In the genomic region with DNA sequence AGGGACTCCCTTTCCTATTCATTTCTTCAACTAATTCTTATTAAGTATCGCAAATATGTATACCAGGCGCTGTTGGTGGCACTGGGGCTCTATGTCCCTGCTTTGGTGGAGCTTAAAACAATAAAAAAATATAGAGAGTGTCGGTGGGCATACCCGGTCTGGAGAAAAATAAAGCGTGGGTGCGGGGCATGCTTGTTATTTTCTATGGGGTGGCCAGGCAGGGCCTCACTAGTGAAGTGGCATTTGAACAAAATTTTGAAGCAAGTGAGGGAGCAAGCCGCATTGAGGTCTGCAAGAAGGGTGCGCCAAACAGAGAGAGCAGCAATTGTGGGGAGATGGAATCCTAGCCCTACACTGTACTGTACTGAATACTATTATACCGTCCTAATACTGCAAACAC, we compare ENCODE assay signal across 8 cellular contexts. TPM values are rescaled to one million over a fixed set of nuclear protein-coding genes. Genes with fewer than 3 reads are reported as not detected.
DNase-seq lines count a peak whose midpoint lies in the region; ATAC-seq, FAIRE-seq and TF ChIP-seq lines count a peak whose summit lies in the region.

No MANE protein-coding gene starts in this region.

- H3K4me3 ChIP-seq in heart left ventricle = peak overlapping the region in 9 of 12 donors; percentile 71 to 98 (median 78)
- H3K4me3 ChIP-seq in GM12878 = no peak overlapping the region
- no peak overlapping the region for H3K4me3 ChIP-seq in muscle layer of colon (ENCODE audit: low read depth in 1 of 2, low read length in 2 of 2)
- peak overlapping the region in 2 of 4 donors; percentile 67 to 73 for H3K4me3 ChIP-seq in upper lobe of left lung

- POLR2A ChIA-PET in GM12878 (lab: Charles Lee) = interaction anchor here (1.3 to 1.6 kb wide), 2 partner anchors 16 to 434 kb away, joined by 3 to 10 read pairs; no protein-coding TSS in a partner anchor

- no peak for TF ChIP-seq EP300 in GM12878 (IDR thresholded peaks at IDR 0.05; ENCODE audit: borderline replicate concordance in 1 of 2, control insufficient read depth in 1 of 2, low read depth in 2 of 2, low read length in 2 of 2)
- no peak for TF ChIP-seq EP300 in upper lobe of left lung (IDR thresholded peaks at IDR 0.05)

- H4K20me1 ChIP-seq in GM12878 (ENCODE audit: control insufficient read depth, insufficient read depth) = no peaks in the 10 kb centered on the region; the same call in 1 of the 2 replicates

- peak overlapping the region; percentile 52; the same call in 1 of the 2 replicates for H2AFZ ChIP-seq in GM12878 (ENCODE audit: control insufficient read depth, low read depth, low read length)

- no peak overlapping the region for H3K4me2 ChIP-seq in GM12878 (ENCODE audit: control insufficient read depth, insufficient read depth)

- peaks cover 9% of the 10 kb centered on the region for H3K79me2 ChIP-seq in GM12878 (ENCODE audit: control insufficient read depth, insufficient read depth, low read length)

- CTCF ChIA-PET in GM12878 (lab: Yijun Ruan, JAX) = interaction anchor here (0.8 to 2.3 kb wide), 5 partner anchors 10 to 432 kb away, joined by 3 to 16 read pairs (median 4); a partner anchor contains a TSS

- in situ Hi-C loops in GM12878 (cut with MboI) = loop anchor here (25.0 kb wide), 1 partner anchor 1182 kb away; a partner anchor contains a TSS

- intact Hi-C loops in heart left ventricle (cut with DNase I) = no loop called here
- intact Hi-C loops in cardiac septum (cut with DNase I) = no loop called here
- intact Hi-C loops in GM12878 (cut with micrococcal nuclease; ENCODE audit: unreplicated experiment) = loop anchor here (2.0 to 10.0 kb wide), 2 partner anchors 35 to 429 kb away; a partner anchor contains a TSS

- no TSS peak for BruUV-seq in GM12878 (replicated peaks; lab: Mats Ljungman, UMichigan)

- no peak for DNase-seq in heart left ventricle
- no peak for DNase-seq in cardiac septum (ENCODE audit: low spot score)
- no peak for DNase-seq in GM12878 (ENCODE audit: low read depth, low spot score)
- DNase-seq in upper lobe of left lung = no peak
- no peak for DNase-seq in NCI-H226
- no peak for DNase-seq in effector CD8-positive, alpha-beta T cell (lab: John Stamatoyannopoulos, UW)

- ATAC-seq in heart left ventricle (no peak), GM12878 (no peak), upper lobe of left lung (ENCODE audit: low FRiP score in 2 of 2) (no peak), GM18511 (IDR thresholded peaks at IDR 0.05; ENCODE audit: unreplicated experiment) (no peak)

- H3K9me3 ChIP-seq in heart left ventricle (no peaks in the 10 kb centered on the region), GM12878 (replicated peaks; ENCODE audit: control insufficient read depth, insufficient read depth, low read length) (no peaks in the 10 kb centered on the region), muscle layer of colon (ENCODE audit: low read length) (no peaks in the 10 kb centered on the region), upper lobe of left lung (no peaks in the 10 kb centered on the region)

- TF ChIP-seq CTCF in heart left ventricle (IDR thresholded peaks at IDR 0.05) (no peak), GM12878 (IDR thresholded peaks at IDR 0.05 in 2 of 3, conservative IDR thresholded peaks at IDR 0.05 in 1 of 3; ENCODE audit: control insufficient read depth in 2 of 3, extremely low read depth in 1 of 3, insufficient read depth in 1 of 3, low read depth in 3 of 3, low read length in 3 of 3) (no peak), upper lobe of left lung (IDR thresholded peaks at IDR 0.05) (no peak)

- H3K36me3 ChIP-seq in heart left ventricle (peaks cover 0 to 20% (median 12%) of the 10 kb centered on the region in 9 donors), GM12878 (ENCODE audit: control insufficient read depth in 2 of 2, insufficient read depth in 2 of 2, low read length in 1 of 2) (no peaks in the 10 kb centered on the region), muscle layer of colon (ENCODE audit: insufficient read depth, low read length) (peaks cover 18% of the 10 kb centered on the region), upper lobe of left lung (peaks cover 0 to 13% (median 0%) of the 10 kb centered on the region in 4 donors)

- TF ChIP-seq POLR2A in heart left ventricle (IDR thresholded peaks at IDR 0.05) (no peak), GM12878 (IDR thresholded peaks at IDR 0.05; ENCODE audit: low read depth, low read length) (no peak), upper lobe of left lung (IDR thresholded peaks at IDR 0.05) (no peak)

- SMC1A ChIA-PET in GM12878 (lab: Charles Lee; ENCODE audit: uncharacterized antibody, unreplicated experiment) = interaction anchor here (1.7 kb wide), 1 partner anchor 34 kb away, joined by 4 read pairs; no protein-coding TSS in a partner anchor

- peaks cover 0 to 22% (median 3%) of the 10 kb centered on the region in 12 donors for H3K4me1 ChIP-seq in heart left ventricle
- peaks cover 17% of the 10 kb centered on the region for H3K4me1 ChIP-seq in GM12878 (ENCODE audit: control insufficient read depth, insufficient read depth, low read length)
- peaks cover 13% of the 10 kb centered on the region for H3K4me1 ChIP-seq in muscle layer of colon (ENCODE audit: insufficient read depth, low read length)
- H3K4me1 ChIP-seq in upper lobe of left lung = peaks cover 0 to 7% (median 4%) of the 10 kb centered on the region in 4 donors

- WGBS in heart left ventricle, 4 donors = 81 to 89% (median 87%) methylated on average over 9 of the region's 9 CpGs
- 64% methylated on average over 9 of the region's 9 CpGs for WGBS in GM12878 (ENCODE audit: insufficient coverage, insufficient replicate concordance, low lambda C conversion rate, missing lambda C conversion rate)
- WGBS in upper lobe of left lung, 2 donors = 84 to 87% methylated on average over 9 of the region's 9 CpGs

- no peak for FAIRE-seq in GM12878 (lab: Jason Lieb, UNC)

- peaks cover 0 to 9% (median 0%) of the 10 kb centered on the region in 9 donors for H3K27me3 ChIP-seq in heart left ventricle
- H3K27me3 ChIP-seq in GM12878 (replicated peaks in 1 of 2; ENCODE audit: control insufficient read depth in 2 of 2, insufficient read depth in 2 of 2, low read length in 1 of 2) = no peaks in the 10 kb centered on the region; a peak in 2 of 4 replicates
- no peaks in the 10 kb centered on the region for H3K27me3 ChIP-seq in muscle layer of colon (ENCODE audit: control insufficient read depth in 1 of 2, insufficient read depth in 2 of 2, low read length in 2 of 2)
- no peaks in the 10 kb centered on the region for H3K27me3 ChIP-seq in upper lobe of left lung

- H3K9ac ChIP-seq in GM12878 (ENCODE audit: control insufficient read depth, insufficient read depth, low read length) (no peak overlapping the region), muscle layer of colon (ENCODE audit: low read length) (no peak overlapping the region)

- TF ChIP-seq RAD21 in GM12878 (IDR thresholded peaks at IDR 0.05; ENCODE audit: insufficient read depth, low read depth, low read length) = no peak

- RAD21 ChIA-PET in GM12878 (lab: Charles Lee; ENCODE audit: unreplicated experiment) = interaction anchor here (0.9 to 1.8 kb wide), 2 partner anchors 26 to 34 kb away, joined by 3 to 13 read pairs; a partner anchor contains a TSS

- H3K27ac ChIP-seq in heart left ventricle (peak overlapping the region in 11 of 12 donors; percentile 64 to 94 (median 88)), GM12878 (ENCODE audit: control insufficient read depth, insufficient read depth) (no peak overlapping the region), muscle layer of colon (ENCODE audit: low read depth, low read length) (peak overlapping the region; percentile 60), upper lobe of left lung (peak overlapping the region in 3 of 4 donors; percentile 87 to 91 (median 88))

RNA-seq across cellular contexts. Expression of a gene that starts 0.6 kb away (rescaled TPM):
- total RNA-seq in heart left ventricle = 10 to 100 TPM; 57.4 to 83.9 (median 72.6) TPM
- 10 to 100 TPM; 20.7 to 58.9 TPM for polyA plus RNA-seq in heart left ventricle
- total RNA-seq in cardiac septum = 87.6 TPM
- total RNA-seq in GM12878 (2013; cell fraction: nucleolus; rRNA removed) = 62.3 and 67.5 TPM in 2 replicates
- 48.2 and 51.2 TPM in 2 replicates for total RNA-seq in GM12878 (2014; rRNA removed)
- total RNA-seq in GM12878 (2014; rRNA removed; fragmentation: Illumina TruSeq; extraction: Trizol) = 23.8 and 26.8 TPM in 2 replicates
- total RNA-seq in GM12878 (2021) = 51.3 and 52.2 TPM in 2 replicates
- polyA plus RNA-seq in GM12878 (2011; ENCODE audit: low read depth) = 29.8 TPM
- polyA plus RNA-seq in GM12878 (2011; rRNA removed) = 59.3 and 79.1 TPM in 2 replicates
- 80.0 and 90.9 TPM in 2 replicates for polyA plus RNA-seq in GM12878 (2011; cell fraction: cytosol; rRNA removed)
- 52.3 and 66.6 TPM in 2 replicates for polyA plus RNA-seq in GM12878 (2011; cell fraction: nucleus; rRNA removed)
- polyA plus RNA-seq in GM12878 (2012) = 41.1 and 45.9 TPM in 2 replicates
- 53.1 and 63.4 TPM in 2 replicates for polyA plus RNA-seq in GM12878 (2014; fragmentation: Illumina TruSeq; extraction: Trizol)
- 1 to 10 TPM; 6.1 to 9.6 TPM for polyA plus RNA-seq in GM12878 (2014; fragmentation: Nextera tagmentation; extraction: Ambion mirVana)
- polyA plus RNA-seq in GM12878 (2014; rRNA removed) = 47.2 and 52.4 TPM in 2 replicates
- polyA plus RNA-seq in GM12878 (2016; fragmentation: Nextera tagmentation; extraction: Ambion mirVana) = 10 to 100 TPM; 62.4 to 66.6 TPM
- polyA minus RNA-seq in GM12878 (2011; rRNA and poly(A)+ RNA removed) = 76.7 and 84.8 TPM in 2 replicates
- 32.3 and 35.1 TPM in 2 replicates for polyA minus RNA-seq in GM12878 (2011; cell fraction: cytosol; rRNA and poly(A)+ RNA removed)
- 29.0 and 36.7 TPM in 2 replicates for polyA minus RNA-seq in GM12878 (2011; cell fraction: nucleus; rRNA and poly(A)+ RNA removed)
- 100 to 1,000 TPM in 3 of 6 donors, 10 to 100 TPM in 3; 77.5 to 130 (median 97.5) TPM for total RNA-seq in upper lobe of left lung

RNA-seq across cellular contexts. Expression of a gene that starts 35.1 kb away (rescaled TPM):
- total RNA-seq in heart left ventricle (10 to 100 TPM; 15.8 to 35.9 (median 25.3) TPM), cardiac septum (27.4 TPM), GM12878 (2014; rRNA removed) (20.4 and 20.7 TPM in 2 replicates), GM12878 (2014; rRNA removed; fragmentation: Illumina TruSeq; extraction: Trizol) (22.0 and 24.6 TPM in 2 replicates), GM12878 (2021) (27.1 and 28.6 TPM in 2 replicates), upper lobe of left lung (10 to 100 TPM; 12.2 to 30.5 (median 17.2) TPM)
- polyA plus RNA-seq in heart left ventricle (10 to 100 TPM; 24.6 to 45.6 TPM), GM12878 (2011; rRNA removed) (42.3 and 42.8 TPM in 2 replicates), GM12878 (2014; fragmentation: Illumina TruSeq; extraction: Trizol) (21.4 and 23.8 TPM in 2 replicates), GM12878 (2014; fragmentation: Nextera tagmentation; extraction: Ambion mirVana) (10 to 100 TPM in 1 of 2 experiments, 1 to 10 TPM in 1; 9.2 to 17.6 TPM), GM12878 (2014; rRNA removed) (24.7 and 27.1 TPM in 2 replicates), GM12878 (2016; fragmentation: Nextera tagmentation; extraction: Ambion mirVana) (10 to 100 TPM; 26.5 to 26.6 TPM)
- total RNA-seq in GM12878 (2013; cell fraction: nucleolus; rRNA removed) = 20.5 and 23.1 TPM in 2 replicates
- polyA plus RNA-seq in GM12878 (2011; ENCODE audit: low read depth) = 16.1 TPM
- 33.7 and 36.5 TPM in 2 replicates for polyA plus RNA-seq in GM12878 (2011; cell fraction: cytosol; rRNA removed)
- polyA plus RNA-seq in GM12878 (2011; cell fraction: nucleus; rRNA removed) = 38.1 and 45.5 TPM in 2 replicates
- 23.2 and 26.3 TPM in 2 replicates for polyA plus RNA-seq in GM12878 (2012)
- 19.1 and 27.5 TPM in 2 replicates for polyA minus RNA-seq in GM12878 (2011; rRNA and poly(A)+ RNA removed)
- polyA minus RNA-seq in GM12878 (2011; cell fraction: cytosol; rRNA and poly(A)+ RNA removed) = 10.1 and 11.8 TPM in 2 replicates
- polyA minus RNA-seq in GM12878 (2011; cell fraction: nucleus; rRNA and poly(A)+ RNA removed) = 33.7 and 43.8 TPM in 2 replicates

RNA-seq across cellular contexts. Expression of a gene that starts 44.1 kb away (rescaled TPM):
- total RNA-seq in heart left ventricle (under 1 TPM in 2 of 9 donors, not detected in 7; 0.32 to 0.49 TPM), cardiac septum (0.59 TPM), GM12878 (2014; rRNA removed) (0.40 TPM in 1 of 2 replicates, not detected in the other), GM12878 (2014; rRNA removed; fragmentation: Illumina TruSeq; extraction: Trizol) (not detected in 2 replicates), GM12878 (2021) (not detected in 2 replicates), upper lobe of left lung (not detected)
- polyA plus RNA-seq in heart left ventricle (under 1 TPM in 1 of 2 donors, not detected in 1; 0.23 TPM), GM12878 (2011; rRNA removed) (0.05 TPM in 1 of 2 replicates, not detected in the other), GM12878 (2014; fragmentation: Illumina TruSeq; extraction: Trizol) (0.29 TPM in 1 of 2 replicates, not detected in the other), GM12878 (2014; fragmentation: Nextera tagmentation; extraction: Ambion mirVana) (under 1 TPM in 1 of 2 experiments, not detected in 1; 0.29 TPM), GM12878 (2014; rRNA removed) (0.26 TPM in 1 of 2 replicates, not detected in the other), GM12878 (2016; fragmentation: Nextera tagmentation; extraction: Ambion mirVana) (not detected)
- total RNA-seq in GM12878 (2013; cell fraction: nucleolus; rRNA removed) = not detected in 2 replicates
- polyA plus RNA-seq in GM12878 (2011; ENCODE audit: low read depth) = not detected
- 0.06 and 0.07 TPM in 2 replicates for polyA plus RNA-seq in GM12878 (2011; cell fraction: cytosol; rRNA removed)
- polyA plus RNA-seq in GM12878 (2011; cell fraction: nucleus; rRNA removed) = not detected in 2 replicates
- polyA plus RNA-seq in GM12878 (2012) = not detected in 2 replicates
- polyA minus RNA-seq in GM12878 (2011; rRNA and poly(A)+ RNA removed) = 0.52 TPM in 1 of 2 replicates, not detected in the other
- not detected in 2 replicates for polyA minus RNA-seq in GM12878 (2011; cell fraction: cytosol; rRNA and poly(A)+ RNA removed)
- polyA minus RNA-seq in GM12878 (2011; cell fraction: nucleus; rRNA and poly(A)+ RNA removed) = not detected in 2 replicates

Comparison
In these comparisons a context has a peak if more than half of its experiments do, and no peak if none do; other contexts are left out.
1. H3K4me3 ChIP-seq: peak in heart left ventricle (9 of 12); none in GM12878 (single experiment) and muscle layer of colon (0 of 2).